20 cellular contexts compared by ENCODE assay signal in the genomic region with DNA sequence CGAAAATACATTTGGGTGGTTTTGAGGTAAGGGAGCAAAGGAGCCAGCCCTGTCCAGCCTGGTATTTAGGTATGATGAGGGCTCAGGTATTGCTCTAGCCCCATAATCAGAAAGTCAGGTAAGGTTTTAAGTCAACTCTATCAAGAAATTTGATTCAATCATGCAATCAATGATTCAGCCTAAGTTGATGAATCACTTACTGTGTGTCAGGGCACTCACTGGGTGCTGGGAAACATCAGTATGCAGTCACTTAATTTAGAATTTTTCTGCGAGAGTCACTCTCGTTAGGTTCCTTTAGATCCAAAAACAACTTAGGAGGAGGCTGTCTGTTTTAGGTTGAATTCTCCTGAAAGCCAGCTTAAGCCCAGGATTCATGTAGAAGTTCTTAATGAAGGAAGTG. TPM values are rescaled to one million over a fixed set of nuclear protein-coding genes. Genes with fewer than 3 reads are reported as not detected.
A peak's percentile ranks its signal among the peaks of the same experiment; 100 is the strongest.
DNase-seq lines count a peak whose midpoint lies in the region; TF ChIP-seq lines count a peak whose summit lies in the region.
"Had no signal": no experiment of that assay in that cellular context is flagged by ENCODE, and none has a peak within 500 bp of the region (broad histone marks: within the 10 kb centered on the region; RNA-seq: fewer than 3 reads in every experiment).

No MANE protein-coding gene starts in this region.

- peak overlapping the region; percentile 70 for H3K27ac Mint-ChIP-seq in dendritic cell treated with granulocyte-macrophage colony-stimulating factor and Interleukin-4, amounts not matched to agents 40 ng/mL and 50 ng/mL, for 4 days
- H3K27ac Mint-ChIP-seq: CD4-positive, CD25-positive, alpha-beta regulatory T cell had no signal

- H3K36me3 ChIP-seq in osteoblast (ENCODE audit: insufficient read depth, low read length) = no peaks in the 10 kb centered on the region
- H3K36me3 ChIP-seq: gastrocnemius medialis, HAP-1 had no signal

- H3K27ac ChIP-seq in osteoblast (ENCODE audit: low read depth, low read length) = peak overlapping the region; percentile 44
- H3K27ac ChIP-seq: gastrocnemius medialis, testis had no signal

- H3K79me2 ChIP-seq in osteoblast (ENCODE audit: insufficient read depth, low read length) = no peaks in the 10 kb centered on the region

- H2AFZ ChIP-seq in osteoblast (ENCODE audit: low read length) = no peak overlapping the region

- no peak overlapping the region for H3K4me3 ChIP-seq in osteoblast (ENCODE audit: insufficient read depth, low read length)
- H3K4me3 ChIP-seq: gastrocnemius medialis, HAP-1, K562, testis had no signal

- peaks cover 29% of the 10 kb centered on the region for H3K4me1 Mint-ChIP-seq in dendritic cell treated with granulocyte-macrophage colony-stimulating factor and Interleukin-4, amounts not matched to agents 40 ng/mL and 50 ng/mL, for 4 days (ENCODE audit: low read depth)
- H3K4me1 Mint-ChIP-seq: CD4-positive, CD25-positive, alpha-beta regulatory T cell; neural crest cell had no signal

- DNase-seq in EH (ENCODE audit: low read depth) (peak; percentile 77), M059J (ENCODE audit: low read depth) (peak; percentile 82), osteoblast (ENCODE audit: insufficient read length, low spot score, missing footprints) (peak; percentile 55), T-helper 1 cell (no peak), putamen (ENCODE audit: low spot score) (no peak), pons (ENCODE audit: low spot score) (no peak), NCI-H2196 (lab: John Stamatoyannopoulos, UW; ENCODE audit: unreplicated experiment) (no peak)
- DNase-seq: CD4-positive, CD25-positive, alpha-beta regulatory T cell; DMS79; gastrocnemius medialis; left colon; NCI-H1105; NCI-H526 treated with DMSO at 0.1 percent for 48 hours; testis had no signal

- H3K9me3 ChIP-seq in osteoblast (ENCODE audit: low read depth, low read length) = no peaks in the 10 kb centered on the region
- H3K9me3 ChIP-seq: gastrocnemius medialis, HAP-1, testis had no signal

- peaks cover 16% of the 10 kb centered on the region for H3K9me3 Mint-ChIP-seq in dendritic cell treated with granulocyte-macrophage colony-stimulating factor and Interleukin-4, amounts not matched to agents 40 ng/mL and 50 ng/mL, for 4 days
- H3K9me3 Mint-ChIP-seq: neural crest cell had no signal

- H3K27me3 Mint-ChIP-seq in dendritic cell treated with granulocyte-macrophage colony-stimulating factor and Interleukin-4, amounts not matched to agents 40 ng/mL and 50 ng/mL, for 4 days = no peaks in the 10 kb centered on the region

- no peak for TF ChIP-seq CTCF in osteoblast (IDR thresholded peaks at IDR 0.05; ENCODE audit: extremely low read depth, low read depth, low read length)

- H3K27me3 ChIP-seq in osteoblast (ENCODE audit: insufficient read depth, low read length) = no peaks in the 10 kb centered on the region
- H3K27me3 ChIP-seq: gastrocnemius medialis, testis had no signal

- intact Hi-C loops in dendritic cell treated with granulocyte-macrophage colony-stimulating factor and Interleukin-4, amounts not matched to agents 40 ng/mL and 50 ng/mL, for 4 days (cut with micrococcal nuclease) = no loop called here

- no peak overlapping the region for H3K4me3 Mint-ChIP-seq in dendritic cell treated with granulocyte-macrophage colony-stimulating factor and Interleukin-4, amounts not matched to agents 40 ng/mL and 50 ng/mL, for 4 days
- H3K4me3 Mint-ChIP-seq: CD4-positive, CD25-positive, alpha-beta regulatory T cell; neural crest cell had no signal

- H3K4me2 ChIP-seq in osteoblast (ENCODE audit: insufficient read depth, low read length) = no peak overlapping the region

- H3K4me1 ChIP-seq in osteoblast (ENCODE audit: insufficient read depth, low read length) = peaks cover 3% of the 10 kb centered on the region
- H3K4me1 ChIP-seq: gastrocnemius medialis, HAP-1, testis had no signal

- no peaks in the 10 kb centered on the region for H4K20me1 ChIP-seq in osteoblast (ENCODE audit: insufficient read depth, low read length)

- no peaks in the 10 kb centered on the region for H3K36me3 Mint-ChIP-seq in dendritic cell treated with granulocyte-macrophage colony-stimulating factor and Interleukin-4, amounts not matched to agents 40 ng/mL and 50 ng/mL, for 4 days (ENCODE audit: low read depth)
- H3K36me3 Mint-ChIP-seq: CD4-positive, CD25-positive, alpha-beta regulatory T cell had no signal

RNA-seq across cellular contexts. Expression of gene SERPINB2, which starts 17.7 kb away (rescaled TPM):
- total RNA-seq in M059J (2014; rRNA removed; shearing (Covaris generic)) = 24.2 and 26.6 TPM in 2 replicates
- total RNA-seq in osteoblast = 0.72 and 1.8 TPM in 2 replicates
- total RNA-seq: CD4-positive, CD25-positive, alpha-beta regulatory T cell; cerebellum; gastrocnemius medialis; left colon; neural crest cell; OCI-LY7; testis had no signal

RNA-seq across cellular contexts. Expression of gene SERPINB10, which starts 37.9 kb away (rescaled TPM):
- total RNA-seq in M059J (2014; rRNA removed; shearing (Covaris generic)) = not detected in 2 replicates
- total RNA-seq in osteoblast = 0.29 TPM in 1 of 2 replicates, not detected in the other
- total RNA-seq: CD4-positive, CD25-positive, alpha-beta regulatory T cell; cerebellum; gastrocnemius medialis; K562; left colon; neural crest cell; OCI-LY7; testis had no signal

Comparison
In these comparisons a context has a peak if more than half of its experiments do, and no peak if none do; other contexts are left out.
1. DNase-seq: peak in EH (single experiment), M059J (single experiment) and osteoblast (single experiment); none in T-helper 1 cell (0 of 5), putamen (single experiment), pons (single experiment) and NCI-H2196 (single experiment).